ENCODE assay signal across 9 cellular contexts in genomic region chr7:87899258-87899657, GRCh38.
"Had no signal": no experiment of that assay in that cellular context is flagged by ENCODE, and none has a peak within 500 bp of the region (broad histone marks: within the 10 kb centered on the region; RNA-seq: fewer than 3 reads in every experiment).

No MANE protein-coding gene starts in this region.

- H3K9ac ChIP-seq: GM23248 had no signal

- H3K27ac ChIP-seq: GM23248, HL-60 had no signal

- H3K4me1 ChIP-seq: HAP-1 had no signal

- H3K9me3 ChIP-seq: HAP-1 had no signal

- H3K27ac Mint-ChIP-seq: HFFc6, IgD-negative memory B cell had no signal

- H3K4me3 ChIP-seq: GM23248, HAP-1 had no signal

- DNase-seq: GM23248, GOT3, H7, HFFc6, KG1 had no signal

- ATAC-seq: HCT116 had no signal

- H3K4me3 Mint-ChIP-seq: HFFc6, IgD-negative memory B cell had no signal

- H2AFZ ChIP-seq: GM23248 had no signal

- H3K27me3 Mint-ChIP-seq: IgD-negative memory B cell had no signal
